Comparison of ENCODE assay signal across 15 cellular contexts in the genomic region with DNA sequence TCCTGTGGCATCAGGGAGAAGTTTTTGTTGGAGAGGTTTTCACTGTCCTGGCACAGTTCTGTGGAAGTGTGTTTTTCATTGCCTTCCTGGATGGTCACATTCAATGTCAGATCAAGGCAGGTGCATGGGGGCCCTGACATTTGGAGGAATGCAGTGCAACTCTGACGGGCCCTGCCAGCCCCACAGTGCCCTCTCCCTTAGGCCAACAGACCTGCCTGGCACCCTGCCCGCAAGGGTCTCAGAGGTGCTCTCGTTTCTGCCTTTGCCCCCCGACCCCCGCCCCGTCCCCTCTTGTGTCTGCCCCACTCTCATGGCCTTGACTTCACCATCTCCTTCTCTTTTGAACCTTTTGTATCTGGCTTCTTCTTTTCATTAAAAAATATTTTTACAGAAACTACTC.
DNase-seq lines count a peak whose midpoint lies in the region; ATAC-seq and TF ChIP-seq lines count a peak whose summit lies in the region.
"Had no signal": no experiment of that assay in that cellular context is flagged by ENCODE, and none has a peak within 500 bp of the region (broad histone marks: within the 10 kb centered on the region; RNA-seq: fewer than 3 reads in every experiment).

No MANE protein-coding gene starts in this region.

- WGBS in testis, 2 donors: 86 to 89% methylated on average over 6 of the region's 6 CpGs

- no peak overlapping the region for H3K4me3 ChIP-seq in testis
- H3K4me3 ChIP-seq: BLaER1 had no signal

- H3K9me3 Mint-ChIP-seq in osteocyte (ENCODE audit: unreplicated experiment): peaks cover 7% of the 10 kb centered on the region
- H3K9me3 Mint-ChIP-seq: CD8-positive, alpha-beta memory T cell had no signal

- TF ChIP-seq CTCF in osteocyte (IDR thresholded peaks at IDR 0.05) (no peak), testis (IDR thresholded peaks at IDR 0.05) (no peak)

- DNase-seq in cardiac septum (ENCODE audit: low spot score) (peak; percentile 46), left ventricle myocardium superior (no peak), osteocyte (ENCODE audit: extremely low spot score, unreplicated experiment) (peak; percentile 32), testis (peak; percentile 6), substantia nigra (lab: John Stamatoyannopoulos, UW) (no peak), DMS53 (lab: John Stamatoyannopoulos, UW) (no peak), HUDEP-2 (lab: John Stamatoyannopoulos, UW; ENCODE audit: unreplicated experiment in 76 of 76) (no peak)
- DNase-seq: 8988T; AML-193; Caco-2; CD8-positive, alpha-beta memory T cell; HCEC 1CT; HFFc6 had no signal

- H3K4me1 Mint-ChIP-seq in osteocyte (ENCODE audit: unreplicated experiment): no peaks in the 10 kb centered on the region

- H3K27me3 Mint-ChIP-seq in osteocyte (ENCODE audit: unreplicated experiment): no peaks in the 10 kb centered on the region

- intact Hi-C loops in cardiac septum (cut with DNase I) (no loop called here), left ventricle myocardium superior (cut with micrococcal nuclease) (no loop called here), testis (cut with DNase I; ENCODE audit: low total_unique reads) (no loop called here)

- H3K27ac Mint-ChIP-seq in osteocyte (ENCODE audit: unreplicated experiment): no peak overlapping the region
- H3K27ac Mint-ChIP-seq: HFFc6 had no signal

- no peak for ATAC-seq in left ventricle myocardium superior
- ATAC-seq: HepG2 had no signal

- no peaks in the 10 kb centered on the region for H3K27me3 ChIP-seq in testis
- H3K27me3 ChIP-seq: BLaER1 had no signal

- TF ChIP-seq POLR2A in testis (IDR thresholded peaks at IDR 0.05): no peak

- no peaks in the 10 kb centered on the region for H3K9me3 ChIP-seq in testis
- H3K9me3 ChIP-seq: BLaER1, Caco-2 had no signal

- H3K36me3 Mint-ChIP-seq in osteocyte (ENCODE audit: unreplicated experiment): no peaks in the 10 kb centered on the region

- no peaks in the 10 kb centered on the region for H3K36me3 ChIP-seq in testis (ENCODE audit: low read depth, missing control alignments)
- H3K36me3 ChIP-seq: BLaER1 had no signal

- H3K4me3 Mint-ChIP-seq in osteocyte (ENCODE audit: unreplicated experiment): no peak overlapping the region
- H3K4me3 Mint-ChIP-seq: CD8-positive, alpha-beta memory T cell; HFFc6 had no signal

- H3K27ac ChIP-seq in testis (no peak overlapping the region), substantia nigra (ENCODE audit: low read depth, low read length, poor library complexity, severe bottlenecking) (no peak overlapping the region)
- H3K27ac ChIP-seq: BLaER1 had no signal

- peaks cover 15% of the 10 kb centered on the region for H3K4me1 ChIP-seq in testis
- H3K4me1 ChIP-seq: Caco-2 had no signal

Comparison
In these comparisons a context has a peak if more than half of its experiments do, and no peak if none do; other contexts are left out.
1. DNase-seq: peak in cardiac septum (single experiment), osteocyte (single experiment) and testis (single experiment); none in left ventricle myocardium superior (single experiment), substantia nigra (0 of 49), DMS53 (single experiment) and HUDEP-2 (0 of 76).